In genomic region chr6:100719883-100720682, GRCh38 we compare ENCODE assay signal across 9 cellular contexts.
DNase-seq lines count a peak whose midpoint lies in the region; ATAC-seq and TF ChIP-seq lines count a peak whose summit lies in the region.
"Had no signal": no experiment of that assay in that cellular context is flagged by ENCODE, and none has a peak within 500 bp of the region (broad histone marks: within the 10 kb centered on the region; RNA-seq: fewer than 3 reads in every experiment).

No MANE protein-coding gene starts in this region.

- POLR2A ChIA-PET in Panc1 (lab: Charles Lee) = no interaction called here

- peaks cover 3% of the 10 kb centered on the region for H3K79me2 ChIP-seq in smooth muscle cell (ENCODE audit: low read depth)

- CTCF ChIA-PET in Panc1 (lab: Charles Lee) = interaction anchor here (0.5 kb wide), 1 partner anchor 356 kb away, joined by 3 read pairs; no protein-coding TSS in a partner anchor

- peaks cover 21% of the 10 kb centered on the region for H4K20me1 ChIP-seq in smooth muscle cell (ENCODE audit: low read depth)

- H3K9ac ChIP-seq in smooth muscle cell (ENCODE audit: low read depth) = no peak overlapping the region

- WGBS in smooth muscle cell (ENCODE audit: low lambda C conversion rate) = 72% methylated on average over 5 of the region's 5 CpGs

- no peak overlapping the region for H3K4me2 ChIP-seq in smooth muscle cell

- peak; percentile 45 for DNase-seq in EL
- DNase-seq in HFFc6 = peak; percentile 37
- no peak for DNase-seq in Panc1 (ENCODE audit: low read depth, low spot score)
- peak; percentile 69 for DNase-seq in fibroblast of pulmonary artery (ENCODE audit: low read depth)
- DNase-seq in smooth muscle cell (lab: John Stamatoyannopoulos, UW; ENCODE audit: unreplicated experiment) = no peak
- DNase-seq in activated CD4-positive, alpha-beta T cell treated with anti-CD3 and anti-CD28 coated beads, Interleukin-2, amount 10 ng/mL, durations not matched to agents 24 days and 14 days = no peak
- no peak for DNase-seq in activated naive CD4-positive, alpha-beta T cell treated with anti-CD3 and anti-CD28 coated beads, Interleukin-2, amount 50 U/mL, for 16 hours

- no peaks in the 10 kb centered on the region for H3K27me3 Mint-ChIP-seq in HFFc6 (ENCODE audit: insufficient read depth)
- H3K27me3 Mint-ChIP-seq in activated CD4-positive, alpha-beta T cell treated with anti-CD3 and anti-CD28 coated beads, Interleukin-2, amount 10 ng/mL, durations not matched to agents 24 days and 14 days = no peaks in the 10 kb centered on the region

- peak overlapping the region; percentile 36 for H3K27ac Mint-ChIP-seq in HFFc6
- no peak overlapping the region for H3K27ac Mint-ChIP-seq in activated CD4-positive, alpha-beta T cell treated with anti-CD3 and anti-CD28 coated beads, Interleukin-2, amount 10 ng/mL, durations not matched to agents 24 days and 14 days
- H3K27ac Mint-ChIP-seq: T-helper 1 cell treated with Interleukin-12 subunit alpha and Interleukin-12 subunit beta and Interleukin-4 antibody, amounts not matched to agents 30 μg/mL and 1 μg/mL, for 36 hours had no signal

- intact Hi-C loops in Panc1 (cut with micrococcal nuclease; ENCODE audit: unreplicated experiment) = no loop called here
- intact Hi-C loops in activated CD4-positive, alpha-beta T cell treated with anti-CD3 and anti-CD28 coated beads, Interleukin-2, amount 10 ng/mL, durations not matched to agents 24 days and 14 days (cut with micrococcal nuclease) = loop anchor here (1.0 kb wide), 1 partner anchor 43 kb away; no protein-coding TSS in a partner anchor

- in situ Hi-C loops in Panc1 (cut with HindIII; ENCODE audit: low pct_unique_long_range_greater_than_20kb, low sequenced_read_pairs) = no loop called here

- H3F3A ChIP-seq in smooth muscle cell (ENCODE audit: low read depth) = peaks cover 4% of the 10 kb centered on the region

- H3K4me1 ChIP-seq in Panc1 (ENCODE audit: control insufficient read depth, insufficient read depth, low read length) (peaks cover 6% of the 10 kb centered on the region), smooth muscle cell (ENCODE audit: low read depth) (no peaks in the 10 kb centered on the region)

- H3K36me3 ChIP-seq in Panc1 (ENCODE audit: control insufficient read depth, insufficient read depth, low read length) = peaks cover 4% of the 10 kb centered on the region; the same call in 1 of the 2 replicates
- peaks cover 21% of the 10 kb centered on the region for H3K36me3 ChIP-seq in smooth muscle cell (ENCODE audit: low read depth)

- ATAC-seq in Panc1 = no peak
- no peak for ATAC-seq in HG03139 (IDR thresholded peaks at IDR 0.05; ENCODE audit: unreplicated experiment)

- no peaks in the 10 kb centered on the region; the same call in 1 of the 2 replicates for H3K9me3 Mint-ChIP-seq in HFFc6
- H3K9me3 Mint-ChIP-seq in activated CD4-positive, alpha-beta T cell treated with anti-CD3 and anti-CD28 coated beads, Interleukin-2, amount 10 ng/mL, durations not matched to agents 24 days and 14 days = no peaks in the 10 kb centered on the region
- H3K9me3 Mint-ChIP-seq: T-helper 1 cell treated with Interleukin-12 subunit alpha and Interleukin-12 subunit beta and Interleukin-4 antibody, amounts not matched to agents 30 μg/mL and 1 μg/mL, for 36 hours had no signal

- H3K4me1 Mint-ChIP-seq in HFFc6 (ENCODE audit: low read depth) = peaks cover 23% of the 10 kb centered on the region
- H3K4me1 Mint-ChIP-seq in activated CD4-positive, alpha-beta T cell treated with anti-CD3 and anti-CD28 coated beads, Interleukin-2, amount 10 ng/mL, durations not matched to agents 24 days and 14 days = peaks cover 10% of the 10 kb centered on the region

- H3K9me3 ChIP-seq in Panc1 (ENCODE audit: control insufficient read depth, insufficient read depth, low read depth, low read length) = no peaks in the 10 kb centered on the region
- H3K9me3 ChIP-seq in smooth muscle cell (replicated peaks; ENCODE audit: low read depth) = no peaks in the 10 kb centered on the region

- H3K27ac ChIP-seq in Panc1 (ENCODE audit: low read length) = no peak overlapping the region
- no peak overlapping the region for H3K27ac ChIP-seq in smooth muscle cell (ENCODE audit: low read depth)

- peak overlapping the region; percentile 56 for H3K4me3 Mint-ChIP-seq in HFFc6
- no peak overlapping the region for H3K4me3 Mint-ChIP-seq in activated CD4-positive, alpha-beta T cell treated with anti-CD3 and anti-CD28 coated beads, Interleukin-2, amount 10 ng/mL, durations not matched to agents 24 days and 14 days
- H3K4me3 Mint-ChIP-seq: T-helper 1 cell treated with Interleukin-12 subunit alpha and Interleukin-12 subunit beta and Interleukin-4 antibody, amounts not matched to agents 30 μg/mL and 1 μg/mL, for 36 hours had no signal

- H3K4me3 ChIP-seq in Panc1 (ENCODE audit: low read depth in 2 of 2, low read length in 2 of 2) = no peak overlapping the region
- H3K4me3 ChIP-seq in fibroblast of pulmonary artery (replicated peaks; ENCODE audit: low read depth, low read length) = peak overlapping the region; percentile 31
- H3K4me3 ChIP-seq in smooth muscle cell = no peak overlapping the region

- H3K36me3 Mint-ChIP-seq in HFFc6 (ENCODE audit: low read depth) = peaks cover 10% of the 10 kb centered on the region
- peaks cover 19% of the 10 kb centered on the region for H3K36me3 Mint-ChIP-seq in activated CD4-positive, alpha-beta T cell treated with anti-CD3 and anti-CD28 coated beads, Interleukin-2, amount 10 ng/mL, durations not matched to agents 24 days and 14 days (ENCODE audit: low read depth)

- TSS peak; percentile 12 for BruUV-seq in Panc1 (replicated peaks; lab: Mats Ljungman, UMichigan)

- TF ChIP-seq CTCF in HFFc6 (IDR thresholded peaks at IDR 0.05) (peak; percentile 76), Panc1 (IDR thresholded peaks at IDR 0.05) (peak; percentile 66; the same call in 1 of the 2 replicates), fibroblast of pulmonary artery (IDR thresholded peaks at IDR 0.05; ENCODE audit: low read length, missing control alignments) (peak; percentile 57), smooth muscle cell (IDR thresholded peaks at IDR 0.05; ENCODE audit: borderline replicate concordance, insufficient read depth, poor library complexity, severe bottlenecking) (peak; percentile 35)

- no peak overlapping the region for H2AFZ ChIP-seq in smooth muscle cell (ENCODE audit: low read depth)

- H3K27me3 ChIP-seq in Panc1 (ENCODE audit: control insufficient read depth, insufficient read depth, low read length) (no peaks in the 10 kb centered on the region), smooth muscle cell (ENCODE audit: low read depth) (no peaks in the 10 kb centered on the region)

Comparison
In these comparisons a context has a peak if more than half of its experiments do, and no peak if none do; other contexts are left out.
1. DNase-seq: peak in EL (single experiment), HFFc6 (single experiment) and fibroblast of pulmonary artery (single experiment); none in Panc1 (single experiment), smooth muscle cell (single experiment), activated CD4-positive, alpha-beta T cell treated with anti-CD3 and anti-CD28 coated beads, Interleukin-2, amount 10 ng/mL, durations not matched to agents 24 days and 14 days (single experiment) and activated naive CD4-positive, alpha-beta T cell treated with anti-CD3 and anti-CD28 coated beads, Interleukin-2, amount 50 U/mL, for 16 hours (single experiment).
2. Peak in every context shown above with its lines, with median percentiles within 50 percentile points of each other: CTCF ChIP-seq.